ENCODE assay signal across 8 cellular contexts in the genomic region with DNA sequence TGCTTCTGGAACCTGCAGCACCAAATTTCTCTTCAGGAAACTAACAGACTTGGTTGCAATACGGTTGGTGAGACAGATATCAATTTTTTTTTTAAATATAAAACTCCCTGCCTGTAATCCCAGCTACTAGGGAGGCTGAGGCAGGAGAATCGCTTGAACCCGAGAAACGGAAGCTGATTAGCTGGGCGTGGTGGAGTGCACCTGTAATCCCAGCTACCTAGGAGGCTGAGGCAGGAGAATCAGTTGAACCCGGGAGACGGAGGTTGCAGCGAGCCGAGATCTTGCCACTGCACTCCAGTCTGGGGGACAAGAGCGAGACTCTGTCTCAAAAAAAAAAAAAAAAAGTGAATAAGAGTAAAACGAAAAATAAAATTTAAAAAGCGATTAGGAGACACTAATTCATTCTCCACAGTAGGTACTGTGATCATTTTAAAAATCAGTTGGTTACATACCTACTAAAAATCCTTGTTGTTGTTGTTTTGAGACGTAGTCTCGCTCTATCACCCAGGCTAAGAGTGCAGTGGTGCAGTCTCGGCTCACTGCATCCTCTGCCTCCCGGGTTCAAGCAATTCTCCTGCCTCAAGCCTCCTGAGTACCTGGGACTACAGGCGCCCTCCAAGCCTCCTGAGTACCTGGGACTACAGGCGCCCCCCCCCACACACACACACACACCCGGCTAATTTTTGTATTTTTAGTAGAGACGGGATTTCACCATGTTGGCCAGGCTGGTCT.
DNase-seq lines count a peak whose midpoint lies in the region; ATAC-seq and TF ChIP-seq lines count a peak whose summit lies in the region.

No MANE protein-coding gene starts in this region.

- TF ChIP-seq POLR2A in Raji (IDR thresholded peaks at IDR 0.05; ENCODE audit: insufficient read depth, low read depth, low read length) = peak; percentile 24

- H3K4me3 ChIP-seq in foreskin fibroblast (ENCODE audit: low read depth in 1 of 2, low read length in 2 of 2) = peak overlapping the region; percentile 93 to 94
- H3K4me3 ChIP-seq in skeletal muscle cell (ENCODE audit: low read depth, low read length) = peak overlapping the region; percentile 89

- DNase-seq in foreskin fibroblast = no peak
- DNase-seq in skeletal muscle cell (ENCODE audit: low read depth) = no peak
- DNase-seq in KBM-7 = no peak

- in situ Hi-C loops in KBM-7 (cut with MboI; ENCODE audit: low pct_unique_long_range_greater_than_20kb, low sequenced_read_pairs) = no loop called here

- TF ChIP-seq CTCF in foreskin fibroblast (IDR thresholded peaks at IDR 0.05; ENCODE audit: low read depth, low read length) = no peak

- peak; percentile 3 for ATAC-seq in GM19395 (IDR thresholded peaks at IDR 0.05; ENCODE audit: unreplicated experiment)
- ATAC-seq in GM19324 (IDR thresholded peaks at IDR 0.05; ENCODE audit: low FRiP score, unreplicated experiment) = no peak
- ATAC-seq in HG03432 (IDR thresholded peaks at IDR 0.05; ENCODE audit: unreplicated experiment) = no peak
- no peak for ATAC-seq in GM21825 (IDR thresholded peaks at IDR 0.05; ENCODE audit: unreplicated experiment)
